Comparison of ENCODE assay signal across 7 cellular contexts in genomic region chr5:93810780-93811179, GRCh38.
"Had no signal": no experiment of that assay in that cellular context is flagged by ENCODE, and none has a peak within 500 bp of the region (broad histone marks: within the 10 kb centered on the region; RNA-seq: fewer than 3 reads in every experiment).

No MANE protein-coding gene starts in this region.

- DNase-seq: H9, HCEC 1CT, KBM-7 had no signal

- ATAC-seq: GM23338, HepG2 had no signal

- H3K27ac ChIP-seq: HL-60, KMS-11 had no signal

- H3K4me3 ChIP-seq: GM23338 had no signal
